ENCODE assay signal across 8 cellular contexts in genomic region chr6:30357678-30358339, GRCh38. TPM values are rescaled to one million over a fixed set of nuclear protein-coding genes. Genes with fewer than 3 reads are reported as not detected.
DNase-seq lines count a peak whose midpoint lies in the region; ATAC-seq, FAIRE-seq and TF ChIP-seq lines count a peak whose summit lies in the region.

No MANE protein-coding gene starts in this region.

- intact Hi-C loops in endothelial cell of umbilical vein (cut with micrococcal nuclease), result loop anchor here (1.0 kb wide), 2 partner anchors 39 to 95 kb away; no protein-coding TSS in a partner anchor

- H3K27ac Mint-ChIP-seq in activated CD8-positive, alpha-beta memory T cell treated with anti-CD3 and anti-CD28 coated beads, Interleukin-2, amount 10 ng/mL, durations not matched to agents 7 days and 5 days, result no peak overlapping the region

- H3K79me2 ChIP-seq in endothelial cell of umbilical vein (ENCODE audit: control insufficient read depth, insufficient read depth, low read length), result no peaks in the 10 kb centered on the region

- H3K36me3 ChIP-seq in H7 (replicated peaks; ENCODE audit: control insufficient read depth, insufficient read depth, low read length) (no peaks in the 10 kb centered on the region), endothelial cell of umbilical vein (ENCODE audit: control insufficient read depth in 2 of 2, extremely low read depth in 1 of 2, insufficient read depth in 2 of 2, low read length in 2 of 2) (no peaks in the 10 kb centered on the region)

- H3K4me1 ChIP-seq in endothelial cell of umbilical vein (ENCODE audit: control insufficient read depth, extremely low read depth, insufficient read depth, low read length), result peaks cover 5% of the 10 kb centered on the region

- no peaks in the 10 kb centered on the region for H3K36me3 Mint-ChIP-seq in activated CD8-positive, alpha-beta memory T cell treated with anti-CD3 and anti-CD28 coated beads, Interleukin-2, amount 10 ng/mL, durations not matched to agents 7 days and 5 days

- H3K4me2 ChIP-seq in endothelial cell of umbilical vein (ENCODE audit: insufficient read depth, low read length), result peak overlapping the region; percentile 73

- peak; percentile 71 for DNase-seq in AG10803 (ENCODE audit: low read depth)
- DNase-seq in H7, result peak; percentile 85
- peak; percentile 81 for DNase-seq in NCI-H69 (lab: John Stamatoyannopoulos, UW)
- peak; percentile 62 for DNase-seq in activated CD8-positive, alpha-beta memory T cell treated with anti-CD3 and anti-CD28 coated beads, Interleukin-2, amount 10 ng/mL, durations not matched to agents 7 days and 5 days
- DNase-seq in endothelial cell of umbilical vein (ENCODE audit: low read depth, low spot score), result peak; percentile 71
- DNase-seq in midbrain (lab: John Stamatoyannopoulos, UW), result peak; percentile 54
- DNase-seq in stimulated activated CD8-positive, alpha-beta memory T cell treated with anti-CD3 and anti-CD28 coated beads, Interleukin-7, amount 100 ng/mL, for 4 hours (ENCODE audit: low read depth in 2 of 2), result peak; percentile 17 to 33

- peaks cover 26% of the 10 kb centered on the region for H3K27me3 ChIP-seq in H7 (ENCODE audit: control insufficient read depth, insufficient read depth, low read length)
- H3K27me3 ChIP-seq in endothelial cell of umbilical vein (ENCODE audit: control insufficient read depth in 2 of 2, insufficient read depth in 2 of 2, low read length in 2 of 2), result peaks cover 32 to 57% of the 10 kb centered on the region in 2 experiments

- no peaks in the 10 kb centered on the region for H4K20me1 ChIP-seq in endothelial cell of umbilical vein (replicated peaks; ENCODE audit: control insufficient read depth, extremely low read depth, insufficient read depth, low read length)

- peak; percentile 88 for ATAC-seq in activated CD8-positive, alpha-beta memory T cell treated with anti-CD3 and anti-CD28 coated beads, Interleukin-2, amount 10 ng/mL, durations not matched to agents 7 days and 5 days
- ATAC-seq in GM18505 (IDR thresholded peaks at IDR 0.05; ENCODE audit: unreplicated experiment), result no peak

- dilution Hi-C loops in endothelial cell of umbilical vein (cut with MboI; ENCODE audit: extremely low pct_ligation_motif_present, low sequenced_read_pairs), result no loop called here

- peaks cover 86% of the 10 kb centered on the region for H3K27me3 Mint-ChIP-seq in activated CD8-positive, alpha-beta memory T cell treated with anti-CD3 and anti-CD28 coated beads, Interleukin-2, amount 10 ng/mL, durations not matched to agents 7 days and 5 days

- no peaks in the 10 kb centered on the region for H3K9me3 Mint-ChIP-seq in activated CD8-positive, alpha-beta memory T cell treated with anti-CD3 and anti-CD28 coated beads, Interleukin-2, amount 10 ng/mL, durations not matched to agents 7 days and 5 days (ENCODE audit: low read depth)

- peak overlapping the region; percentile 86 for H2AFZ ChIP-seq in endothelial cell of umbilical vein (ENCODE audit: low read depth, low read length)

- H3K9ac ChIP-seq in endothelial cell of umbilical vein (replicated peaks; ENCODE audit: extremely low read depth, insufficient read depth, low read length), result no peak overlapping the region

- H3K9me1 ChIP-seq in endothelial cell of umbilical vein (replicated peaks; ENCODE audit: control insufficient read depth, extremely low read depth, insufficient read depth, low read length), result no peaks in the 10 kb centered on the region

- no peak overlapping the region for H3K27ac ChIP-seq in endothelial cell of umbilical vein (ENCODE audit: insufficient read depth, low read depth, low read length)

- POLR2A ChIA-PET in endothelial cell of umbilical vein (lab: Charles Lee), result no interaction called here

- H3K4me3 ChIP-seq in AG10803 (ENCODE audit: low read length) (peak overlapping the region; percentile 57), H7 (ENCODE audit: insufficient read depth, low read depth, low read length) (peak overlapping the region; percentile 58), endothelial cell of umbilical vein (replicated peaks in 1 of 3; ENCODE audit: insufficient read depth in 1 of 3, low read depth in 1 of 3, low read length in 3 of 3) (peak overlapping the region; percentile 34 to 54 (median 43))

- peak; percentile 85 for FAIRE-seq in endothelial cell of umbilical vein (lab: Jason Lieb, UNC)

- H3K4me3 Mint-ChIP-seq in activated CD8-positive, alpha-beta memory T cell treated with anti-CD3 and anti-CD28 coated beads, Interleukin-2, amount 10 ng/mL, durations not matched to agents 7 days and 5 days, result peak overlapping the region; percentile 54

- CTCF ChIA-PET in activated CD8-positive, alpha-beta memory T cell treated with anti-CD3 and anti-CD28 coated beads, Interleukin-2, amount 10 ng/mL, durations not matched to agents 7 days and 5 days (lab: Charles Lee), result interaction anchor here (0.8 to 2.0 kb wide), 17 partner anchors 9 to 255 kb away, joined by 3 to 13 read pairs (median 4); no protein-coding TSS in a partner anchor
- CTCF ChIA-PET in endothelial cell of umbilical vein (lab: Charles Lee), result interaction anchor here (1.0 to 3.1 kb wide), 9 partner anchors 10 to 138 kb away, joined by 4 to 48 read pairs (median 5); no protein-coding TSS in a partner anchor

- H3K4me1 Mint-ChIP-seq in activated CD8-positive, alpha-beta memory T cell treated with anti-CD3 and anti-CD28 coated beads, Interleukin-2, amount 10 ng/mL, durations not matched to agents 7 days and 5 days, result peaks cover 5% of the 10 kb centered on the region

- BruUV-seq in endothelial cell of umbilical vein (replicated peaks; lab: Mats Ljungman, UMichigan), result no TSS peak

- TF ChIP-seq CTCF in AG10803 (conservative IDR thresholded peaks at IDR 0.05; ENCODE audit: low read length), result peak; percentile 86
- TF ChIP-seq CTCF in endothelial cell of umbilical vein (IDR thresholded peaks at IDR 0.05; ENCODE audit: extremely low read depth in 1 of 2, insufficient read depth in 1 of 2, low read depth in 1 of 2, low read length in 2 of 2), result peak; percentile 79 to 83

- TF ChIP-seq POLR2A in endothelial cell of umbilical vein (IDR thresholded peaks at IDR 0.05; ENCODE audit: low read depth, low read length) (no peak), GM18505 (IDR thresholded peaks at IDR 0.05; ENCODE audit: borderline replicate concordance, extremely low read depth, insufficient read depth, insufficient read length) (no peak)

- H3K9me3 ChIP-seq in endothelial cell of umbilical vein (replicated peaks; ENCODE audit: control insufficient read depth, insufficient read depth, low read length), result no peaks in the 10 kb centered on the region

TF ChIP-seq in endothelial cell of umbilical vein, 7 proteins besides CTCF, POLR2A, EP300 and RAD21:
- no peak for TF ChIP-seq POLR2AphosphoS5 (IDR thresholded peaks at IDR 0.05; ENCODE audit: insufficient read depth, low read depth, low read length)
- peak; percentile 50 for TF ChIP-seq EZH2 (IDR thresholded peaks at IDR 0.05; ENCODE audit: borderline replicate concordance, low read depth, low read length, severe bottlenecking)
- TF ChIP-seq GATA2 (IDR thresholded peaks at IDR 0.05; ENCODE audit: insufficient read depth, insufficient read length, low read depth, low read length), result no peak
- no peak for TF ChIP-seq JUN (IDR thresholded peaks at IDR 0.05; ENCODE audit: borderline replicate concordance, insufficient read depth, insufficient read length, low read depth)
- no peak for TF ChIP-seq MYC (IDR thresholded peaks at IDR 0.05; ENCODE audit: low read depth, low read length)

RNA-seq across cellular contexts. Expression of gene RPP21, which starts 12.9 kb away (rescaled TPM):
- 87.2 and 103 TPM in 2 replicates for total RNA-seq in H7 (2014; rRNA removed; shearing (Covaris generic))
- 10 to 100 TPM; 37.7 to 44.0 TPM for total RNA-seq in activated CD8-positive, alpha-beta memory T cell treated with anti-CD3 and anti-CD28 coated beads, Interleukin-2, amount 10 ng/mL, durations not matched to agents 7 days and 5 days
- total RNA-seq in endothelial cell of umbilical vein, result 35.0 and 35.3 TPM in 2 replicates
- 101 and 167 TPM in 2 replicates for polyA plus RNA-seq in endothelial cell of umbilical vein
- polyA plus RNA-seq in endothelial cell of umbilical vein (2011; cell fraction: cytosol; rRNA removed), result 62.5 and 73.8 TPM in 2 replicates
- 38.4 and 48.0 TPM in 2 replicates for polyA plus RNA-seq in endothelial cell of umbilical vein (2011; cell fraction: nucleus; rRNA removed)
- 33.0 and 45.8 TPM in 2 replicates for polyA plus RNA-seq in endothelial cell of umbilical vein (2012)
- polyA minus RNA-seq in endothelial cell of umbilical vein, result 8.1 and 18.2 TPM in 2 replicates
- 23.9 TPM for polyA minus RNA-seq in endothelial cell of umbilical vein (2011; cell fraction: cytosol; rRNA and poly(A)+ RNA removed)
- polyA minus RNA-seq in endothelial cell of umbilical vein (2011; cell fraction: nucleus; rRNA and poly(A)+ RNA removed), result 6.4 and 9.2 TPM in 2 replicates

RNA-seq across cellular contexts. Expression of gene TRIM39, which starts 31.1 kb away (rescaled TPM):
- 12.2 and 13.9 TPM in 2 replicates for total RNA-seq in H7 (2014; rRNA removed; shearing (Covaris generic))
- 10 to 100 TPM; 13.6 to 16.4 TPM for total RNA-seq in activated CD8-positive, alpha-beta memory T cell treated with anti-CD3 and anti-CD28 coated beads, Interleukin-2, amount 10 ng/mL, durations not matched to agents 7 days and 5 days
- 13.1 and 13.5 TPM in 2 replicates for total RNA-seq in endothelial cell of umbilical vein
- 5.6 TPM in 2 replicates for polyA plus RNA-seq in endothelial cell of umbilical vein
- polyA plus RNA-seq in endothelial cell of umbilical vein (2011; cell fraction: cytosol; rRNA removed), result 6.3 and 7.2 TPM in 2 replicates
- polyA plus RNA-seq in endothelial cell of umbilical vein (2011; cell fraction: nucleus; rRNA removed), result 23.5 and 27.6 TPM in 2 replicates
- polyA plus RNA-seq in endothelial cell of umbilical vein (2012), result 8.8 and 9.6 TPM in 2 replicates
- 9.4 and 14.2 TPM in 2 replicates for polyA minus RNA-seq in endothelial cell of umbilical vein
- polyA minus RNA-seq in endothelial cell of umbilical vein (2011; cell fraction: cytosol; rRNA and poly(A)+ RNA removed), result 6.3 TPM
- 8.9 and 10.2 TPM in 2 replicates for polyA minus RNA-seq in endothelial cell of umbilical vein (2011; cell fraction: nucleus; rRNA and poly(A)+ RNA removed)

Comparison
In these comparisons a context has a peak if more than half of its experiments do, and no peak if none do; other contexts are left out.
1. DNase-seq: peak in every context shown above with its lines; median percentile 85 in H7; 81 in NCI-H69; 71 in AG10803; 71 in endothelial cell of umbilical vein; 62 in activated CD8-positive, alpha-beta memory T cell treated with anti-CD3 and anti-CD28 coated beads, Interleukin-2, amount 10 ng/mL, durations not matched to agents 7 days and 5 days; 54 in midbrain; 25 in stimulated activated CD8-positive, alpha-beta memory T cell treated with anti-CD3 and anti-CD28 coated beads, Interleukin-7, amount 100 ng/mL, for 4 hours.